ENCODE assay signal across 13 cellular contexts in genomic region chr10:131689016-131689415, GRCh38.
"Had no signal": no experiment of that assay in that cellular context is flagged by ENCODE, and none has a peak within 500 bp of the region (broad histone marks: within the 10 kb centered on the region; RNA-seq: fewer than 3 reads in every experiment).

No MANE protein-coding gene starts in this region.

- DNase-seq: activated CD4-positive, alpha-beta T cell treated with anti-CD3 and anti-CD28 coated beads for 1 hour; activated CD4-positive, alpha-beta T cell treated with anti-CD3 and anti-CD28 coated beads, Interleukin-2, amount 50 U/mL, for 48 hours; activated CD8-positive, alpha-beta memory T cell treated with anti-CD3 and anti-CD28 coated beads, Interleukin-2, amount 10 ng/mL, durations not matched to agents 7 days and 5 days; activated effector memory CD4-positive, alpha-beta T cell treated with anti-CD3 and anti-CD28 coated beads, Interleukin-2, amount 50 U/mL, for 16 hours; activated T-cell treated with anti-CD3 and anti-CD28 coated beads, Interleukin-2, amount 50 U/mL, for 4 hours; amniotic stem cell; body of pancreas; erythroblast; nephron progenitor cell; ovary; stimulated activated CD4-positive, alpha-beta T cell treated with anti-CD3 and anti-CD28 coated beads, Interleukin-4, amount 100 ng/mL, for 4 hours; stimulated activated naive CD8-positive, alpha-beta T cell treated with anti-CD3 and anti-CD28 coated beads, Interleukin-15, amount 100 ng/mL, for 72 hours; uterus had no signal

- H3K36me3 ChIP-seq: ovary, uterus had no signal

- H3K27me3 ChIP-seq: body of pancreas, ovary, uterus had no signal

- H3K4me3 ChIP-seq: body of pancreas, ovary, uterus had no signal

- H3K4me1 ChIP-seq: body of pancreas, uterus had no signal

- H3K27ac ChIP-seq: body of pancreas, ovary, uterus had no signal

- H3K9me3 ChIP-seq: body of pancreas, ovary, uterus had no signal
